8 cellular contexts compared by ENCODE assay signal in genomic region chr19:57769345-57770131, GRCh38. TPM values are rescaled to one million over a fixed set of nuclear protein-coding genes. Genes with fewer than 3 reads are reported as not detected.
A peak's percentile ranks its signal among the peaks of the same experiment; 100 is the strongest.
DNase-seq lines count a peak whose midpoint lies in the region; ATAC-seq, FAIRE-seq and TF ChIP-seq lines count a peak whose summit lies in the region.

Gene ZNF586 (plus strand): TSS chr19:57769676. CDS start chr19:57769843, 167 bp downstream.

- DNase-seq in A549 (ENCODE audit: low read depth in 1 of 2, low spot score in 1 of 2) (peak; percentile 97 to 98), NCI-H345 (lab: John Stamatoyannopoulos, UW) (peak; percentile 78), cerebellar cortex (ENCODE audit: low spot score) (peak; percentile 98), islet precursor cell (peak; percentile 96)
- peak; percentile 69 to 70 for DNase-seq in stimulated activated CD4-positive, alpha-beta T cell treated with anti-CD3 and anti-CD28 coated beads, Interleukin-15, amount 100 ng/mL, for 1 hour (ENCODE audit: low read depth in 1 of 2, low spot score in 1 of 2)

- peak; percentile 58; the same call in 1 of the 2 replicates for TF ChIP-seq POLR2A in A549 (IDR thresholded peaks at IDR 0.05; ENCODE audit: low read length)

- peak within 1 kb of the TSS; percentile 55 for H3K4me2 ChIP-seq in A549

- WGBS in A549 (ENCODE audit: missing lambda C conversion rate) = 12% methylated on average over 38 of the region's 61 CpGs

- H3K9me3 ChIP-seq in A549 = peaks cover 93% of the 10 kb centered on the region

- CTCF ChIA-PET in A549 (lab: Yijun Ruan, JAX) = interaction anchor here (0.6 kb wide), 1 partner anchor 266 kb away, joined by 3 read pairs; no protein-coding TSS in a partner anchor

- POLR2A ChIA-PET in A549 (lab: Yijun Ruan, JAX) = interaction anchor here (0.5 to 1.1 kb wide), 7 partner anchors 23 to 752 kb away, joined by 3 to 7 read pairs (median 4); partner anchors contain the start of genes ZNF211, ZNF551, ZNF552 and ZNF587

- TF ChIP-seq EP300 in A549 (IDR thresholded peaks at IDR 0.05) = no peak

- ATAC-seq in A549 = peak; percentile 100
- ATAC-seq in GM18858 (IDR thresholded peaks at IDR 0.05; ENCODE audit: unreplicated experiment) = peak; percentile 95
- peak; percentile 95 for ATAC-seq in HG03095 (IDR thresholded peaks at IDR 0.05; ENCODE audit: unreplicated experiment)
- ATAC-seq in activated CD4-positive, CD25-positive, alpha-beta regulatory T cell treated with anti-CD3 and anti-CD28 coated beads, Interleukin-2, amount 50 U/mL, for 24 hours = peak; percentile 100

- H3K27ac ChIP-seq in A549 = peak within 1 kb of the TSS; percentile 63 to 90

- H3K4me1 ChIP-seq in A549 = no peaks in the 10 kb centered on the region

- TF ChIP-seq CTCF in A549 (IDR thresholded peaks at IDR 0.05) = no peak

- peak within 1 kb of the TSS; percentile 69 for H3K4me3 ChIP-seq in A549

- FAIRE-seq in A549 (lab: Jason Lieb, UNC) = peak; percentile 97

- no peak for TF ChIP-seq RAD21 in A549 (conservative IDR thresholded peaks at IDR 0.05 in 1 of 2, IDR thresholded peaks at IDR 0.05 in 1 of 2)

TF ChIP-seq in A549, 52 proteins besides CTCF, POLR2A, EP300 and RAD21:
- 0 out of 2 replicates have a peak, but pooled peaks have one; percentile 22 for TF ChIP-seq GATA3 (IDR thresholded peaks at IDR 0.05; ENCODE audit: borderline replicate concordance)
- no peak for TF ChIP-seq HOXA7 (CRISPR knock-in tag; IDR thresholded peaks at IDR 0.05)
- TF ChIP-seq CBX2 (IDR thresholded peaks at IDR 0.05; ENCODE audit: borderline replicate concordance, low read depth) = no peak
- TF ChIP-seq E2F6 (IDR thresholded peaks at IDR 0.05; ENCODE audit: borderline replicate concordance, low read depth) = peak; percentile 72
- TF ChIP-seq SMC3 (IDR thresholded peaks at IDR 0.05) = no peak
- peak; percentile 89 for TF ChIP-seq MAX (IDR thresholded peaks at IDR 0.05)
- no peak for TF ChIP-seq CHD2 (IDR thresholded peaks at IDR 0.05; ENCODE audit: low read length, partially characterized antibody)
- TF ChIP-seq PHF8 (IDR thresholded peaks at IDR 0.05; ENCODE audit: borderline replicate concordance, low read depth) = 0 out of 2 replicates have a peak, but pooled peaks have one; percentile 5
- no peak for TF ChIP-seq HOXB5 (CRISPR knock-in tag; IDR thresholded peaks at IDR 0.05)
- peak in 1 of 2 experiments; percentile 79; a peak in 2 of 5 replicates for TF ChIP-seq JUN (IDR thresholded peaks at IDR 0.05)
TF ChIP-seq in A549: peak in this region for 5.

RNA-seq across cellular contexts. Expression of gene ZNF586, which starts in this region (rescaled TPM):
- 8.1 and 8.2 TPM in 2 replicates for polyA plus RNA-seq in A549 (2011; rRNA removed)
- 4.5 and 5.5 TPM in 2 replicates for polyA plus RNA-seq in A549 (2012; cell fraction: cytosol; rRNA removed)
- 4.4 and 5.9 TPM in 2 replicates for polyA plus RNA-seq in A549 (2012; cell fraction: nucleus; rRNA removed)
- polyA plus RNA-seq in A549 (2017; fragmentation: RNase III; extraction: RNeasy Plus Mini Kit Qiagen cat#74134 plus additional on column Dnase treatment) = 7.1 to 8.5 TPM (median 7.3 TPM) in 3 replicates
- 7.0 and 7.5 TPM in 2 replicates for polyA minus RNA-seq in A549 (2011; rRNA and poly(A)+ RNA removed)

Comparison
In these comparisons a context has a peak if more than half of its experiments do, and no peak if none do; other contexts are left out.
1. Peak in every context shown above with its lines: DNase-seq, ATAC-seq, H3K4me3 ChIP-seq and H3K27ac ChIP-seq.